Comparison of ENCODE assay signal across 8 cellular contexts in genomic region chr14:77375973-77376372, GRCh38. TPM values are rescaled to one million over a fixed set of nuclear protein-coding genes. Genes with fewer than 3 reads are reported as not detected.
A peak's percentile ranks its signal among the peaks of the same experiment; 100 is the strongest.
DNase-seq lines count a peak whose midpoint lies in the region; ATAC-seq, FAIRE-seq and TF ChIP-seq lines count a peak whose summit lies in the region.

No MANE protein-coding gene starts in this region.

- H3K56ac ChIP-seq in H1 (replicated peaks; ENCODE audit: insufficient read length, low read depth, low read length): no peak overlapping the region

- H3K4me3 ChIP-seq in CD8-positive, alpha-beta T cell (ENCODE audit: low read depth, low read length): peak overlapping the region; percentile 74
- H3K4me3 ChIP-seq in MG63 (peak overlapping the region; percentile 86), H1 (ENCODE audit: extremely low read depth in 1 of 4, insufficient read depth in 2 of 4, low read depth in 3 of 4, low read length in 4 of 4) (peak overlapping the region; percentile 77 to 99 (median 92)), neutrophil (ENCODE audit: low read depth in 1 of 2, low read length in 1 of 2) (peak overlapping the region; percentile 89 to 95)

- no peak overlapping the region for H4K91ac ChIP-seq in H1 (replicated peaks; ENCODE audit: insufficient read length, low read length)

- H3K4me1 Mint-ChIP-seq in CD8-positive, alpha-beta T cell (ENCODE audit: low read depth): peaks cover 42% of the 10 kb centered on the region

- H4K20me1 ChIP-seq in H1 (replicated peaks in 1 of 2; ENCODE audit: control insufficient read depth in 1 of 2, insufficient read depth in 2 of 2, low read length in 2 of 2): no peaks in the 10 kb centered on the region

- H3K27me3 ChIP-seq in CD8-positive, alpha-beta T cell (ENCODE audit: insufficient read depth, low read length): no peaks in the 10 kb centered on the region
- H3K27me3 ChIP-seq in MG63 (no peaks in the 10 kb centered on the region), H1 (replicated peaks in 1 of 4; ENCODE audit: control insufficient read depth in 3 of 4, extremely low read depth in 1 of 4, insufficient read depth in 3 of 4, low read length in 3 of 4) (peaks cover 0 to 4% (median 2%) of the 10 kb centered on the region in 4 experiments; a peak in 1 of 7 replicates), neutrophil (no peaks in the 10 kb centered on the region)

- no peak for ATAC-seq in CD8-positive, alpha-beta T cell
- ATAC-seq in HG02759 (IDR thresholded peaks at IDR 0.05; ENCODE audit: unreplicated experiment): no peak
- no peak for ATAC-seq in GM21515 (IDR thresholded peaks at IDR 0.05; ENCODE audit: unreplicated experiment)

- H2BK20ac ChIP-seq in H1 (ENCODE audit: low read length): no peak overlapping the region

- WGBS in H1 (ENCODE audit: extremely low coverage in 1 of 2, insufficient coverage in 1 of 2, insufficient read length in 1 of 2, insufficient replicate concordance in 2 of 2, low coverage in 1 of 2, low lambda C conversion rate in 2 of 2, missing lambda C conversion rate in 1 of 2), 2 experiments: 83% methylated on average over 7 of the region's 7 CpGs; no CpG with 5 or more reads in 1 of the 2 experiments

- no peaks in the 10 kb centered on the region for H3K9me3 ChIP-seq in CD8-positive, alpha-beta T cell (ENCODE audit: low read length)
- H3K9me3 ChIP-seq in MG63 (no peaks in the 10 kb centered on the region), H1 (ENCODE audit: insufficient read depth in 2 of 2, low read depth in 1 of 2, low read length in 1 of 2) (no peaks in the 10 kb centered on the region), neutrophil (no peaks in the 10 kb centered on the region)

- H3K9ac ChIP-seq in H1 (replicated peaks in 1 of 4; ENCODE audit: extremely low read depth in 1 of 4, low read depth in 3 of 4, low read length in 3 of 4): peak overlapping the region; percentile 20 to 78 (median 70)

- no peaks in the 10 kb centered on the region for H3K36me3 ChIP-seq in CD8-positive, alpha-beta T cell (ENCODE audit: insufficient read depth, low read length)
- no peaks in the 10 kb centered on the region for H3K36me3 ChIP-seq in MG63
- no peaks in the 10 kb centered on the region for H3K36me3 ChIP-seq in H1 (ENCODE audit: control insufficient read depth in 2 of 4, insufficient read depth in 4 of 4, low read length in 3 of 4)
- no peaks in the 10 kb centered on the region for H3K36me3 ChIP-seq in neutrophil

- H3K79me1 ChIP-seq in H1 (ENCODE audit: low read depth, low read length): no peaks in the 10 kb centered on the region; the same call in 1 of the 2 replicates

- H3K23me2 ChIP-seq in H1 (ENCODE audit: low read depth, low read length): peaks cover 4% of the 10 kb centered on the region

- intact Hi-C loops in CD8-positive, alpha-beta T cell (cut with DNase I, micrococcal nuclease): loop anchor here (2.0 to 5.0 kb wide), 4 partner anchors 333 to 1224 kb away; partner anchors contain the start of genes ADCK1 (in 1 of the 2), ALKBH1 (in 1 of the 2), GPATCH2L (in 1 of the 2) and SLIRP (in 1 of the 2)

- H3K9me3 Mint-ChIP-seq in CD8-positive, alpha-beta T cell: no peaks in the 10 kb centered on the region

- TF ChIP-seq CTCF in CD8-positive, alpha-beta T cell (IDR thresholded peaks at IDR 0.05): no peak
- no peak for TF ChIP-seq CTCF in H1 (IDR thresholded peaks at IDR 0.05; ENCODE audit: control extremely low read depth in 1 of 3, insufficient read depth in 1 of 3, low read depth in 1 of 3, low read length in 3 of 3)
- TF ChIP-seq CTCF in neutrophil (IDR thresholded peaks at IDR 0.05): no peak

- peak overlapping the region; percentile 88 to 92 for H3K4me2 ChIP-seq in H1 (ENCODE audit: insufficient read depth in 1 of 2, low read depth in 2 of 2, low read length in 2 of 2)

- no peak overlapping the region for H2AK5ac ChIP-seq in H1 (ENCODE audit: low read depth, low read length)

- no peak overlapping the region for H2BK120ac ChIP-seq in H1 (replicated peaks; ENCODE audit: low read depth, low read length)

- peaks cover 0 to 2% of the 10 kb centered on the region in 2 experiments; a peak in 1 of 4 replicates for H3K79me2 ChIP-seq in H1 (ENCODE audit: control insufficient read depth in 1 of 2, insufficient read depth in 2 of 2, low read length in 2 of 2)

- CTCF ChIA-PET in CD8-positive, alpha-beta T cell (lab: Charles Lee): interaction anchor here (1.6 to 2.1 kb wide), 2 partner anchors 56 to 60 kb away, joined by 9 read pairs; partner anchors contain the start of genes GSTZ1 and POMT2
- CTCF ChIA-PET in H1 (lab: Charles Lee; ENCODE audit: partially characterized antibody): no interaction called here

- no peak overlapping the region for H3K14ac ChIP-seq in H1 (ENCODE audit: insufficient read length)

- H2BK12ac ChIP-seq in H1 (ENCODE audit: low read depth, low read length): no peak overlapping the region

- FAIRE-seq in H1 (lab: Jason Lieb, UNC): no peak

- H3K36me3 Mint-ChIP-seq in CD8-positive, alpha-beta T cell: peaks cover 4% of the 10 kb centered on the region

- no peak for TF ChIP-seq EP300 in H1 (IDR thresholded peaks at IDR 0.05; ENCODE audit: borderline replicate concordance in 1 of 2, low read depth in 2 of 2, low read length in 2 of 2)

- peak overlapping the region; percentile 0; the same call in 1 of the 2 replicates for H2AFZ ChIP-seq in H1 (ENCODE audit: low read length)

- peak overlapping the region; percentile 89 for H3K4me3 Mint-ChIP-seq in CD8-positive, alpha-beta T cell

- TF ChIP-seq RAD21 in H1 (IDR thresholded peaks at IDR 0.05 in 1 of 2, conservative IDR thresholded peaks at IDR 0.05 in 1 of 2; ENCODE audit: low read depth in 2 of 2, low read length in 2 of 2): no peak

- H3K18ac ChIP-seq in H1 (ENCODE audit: extremely low read depth, low read length): no peak overlapping the region

- H3K27ac ChIP-seq in CD8-positive, alpha-beta T cell (ENCODE audit: low read depth, low read length): peak overlapping the region; percentile 62
- H3K27ac ChIP-seq in H1 (ENCODE audit: low read depth, low read length) (no peak overlapping the region), neutrophil (peak overlapping the region; percentile 89)

- no peak for DNase-seq in CD8-positive, alpha-beta T cell
- DNase-seq in MG63 (no peak), H1 (ENCODE audit: low read depth in 1 of 2, low spot score in 2 of 2) (no peak), COLO668 (lab: John Stamatoyannopoulos, UW; ENCODE audit: unreplicated experiment) (no peak), SKM-1 (lab: John Stamatoyannopoulos, UW; ENCODE audit: unreplicated experiment) (no peak)

- H4K5ac ChIP-seq in H1 (ENCODE audit: insufficient read length, low read depth, low read length): no peak overlapping the region

- no peak overlapping the region for H2BK5ac ChIP-seq in H1 (ENCODE audit: low read depth, low read length)

- POLR2A ChIA-PET in CD8-positive, alpha-beta T cell (lab: Charles Lee): interaction anchor here (2.0 kb wide), 1 partner anchor 55 kb away, joined by 21 read pairs; the partner anchor contains the start of genes GSTZ1 and POMT2
- POLR2A ChIA-PET in H1 (lab: Charles Lee; ENCODE audit: partially characterized antibody): interaction anchor here (1.7 kb wide), 1 partner anchor 55 kb away, joined by 9 read pairs; the partner anchor contains the start of genes GSTZ1 and POMT2

- TF ChIP-seq POLR2A in H1 (IDR thresholded peaks at IDR 0.05; ENCODE audit: control extremely low read depth in 1 of 2, low read depth in 2 of 2, low read length in 2 of 2): no peak

- no peaks in the 10 kb centered on the region for H3K27me3 Mint-ChIP-seq in CD8-positive, alpha-beta T cell (ENCODE audit: low read depth)

- H3K27ac Mint-ChIP-seq in CD8-positive, alpha-beta T cell: peak overlapping the region; percentile 87

- no peak overlapping the region for H2BK15ac ChIP-seq in H1 (ENCODE audit: low read length)

- H4K8ac ChIP-seq in H1 (ENCODE audit: extremely low read depth, insufficient read depth, low read length): no peak overlapping the region

- peaks cover 17% of the 10 kb centered on the region for H3K4me1 ChIP-seq in CD8-positive, alpha-beta T cell (ENCODE audit: insufficient read depth, low read length)
- peaks cover 0 to 8% (median 2%) of the 10 kb centered on the region in 4 experiments; a peak in 3 of 7 replicates for H3K4me1 ChIP-seq in H1 (replicated peaks in 1 of 4; ENCODE audit: control insufficient read depth in 3 of 4, insufficient read depth in 4 of 4, low read length in 3 of 4)
- H3K4me1 ChIP-seq in neutrophil (ENCODE audit: control insufficient read depth in 1 of 2, insufficient read depth in 1 of 2, low read depth in 1 of 2, low read length in 1 of 2): peaks cover 36 to 38% of the 10 kb centered on the region in 2 experiments

- H3K4ac ChIP-seq in H1 (replicated peaks; ENCODE audit: insufficient read length, low read depth, low read length): no peak overlapping the region

- no peak overlapping the region for H3K23ac ChIP-seq in H1 (ENCODE audit: insufficient read length)

RNA-seq across cellular contexts. Expression of gene TMED8, which starts 0.9 kb away (rescaled TPM):
- 1 to 10 TPM; 4.3 to 4.6 TPM for total RNA-seq in CD8-positive, alpha-beta T cell
- total RNA-seq in MG63 (2014; rRNA removed; shearing (Covaris generic); ENCODE audit: low replicate concordance): 2.4 and 2.5 TPM in 2 replicates
- 13.1 and 13.4 TPM in 2 replicates for total RNA-seq in H1 (2021; fragmentation: NEBNext Ultra II Directional; extraction: Animal tissue kit (Norgen Biotek cat#: 25700))
- polyA plus RNA-seq in H1 (2011; rRNA removed): 4.8 and 5.5 TPM in 2 replicates
- polyA plus RNA-seq in H1 (2011; cell fraction: cytosol; rRNA removed): 6.5 TPM
- polyA plus RNA-seq in H1 (2011; cell fraction: nucleus; rRNA removed): 3.8 TPM
- polyA plus RNA-seq in H1 (2012, experiment 1 of 2): 4.8 to 9.4 TPM (median 5.9 TPM) in 4 replicates
- polyA plus RNA-seq in H1 (2012, experiment 2 of 2): 0.92 TPM
- 6.9 TPM for polyA plus RNA-seq in H1 (2013, experiment 1 of 2)
- polyA plus RNA-seq in H1 (2013, experiment 2 of 2): 6.9 TPM
- 13.6 and 16.1 TPM in 2 replicates for polyA minus RNA-seq in H1 (2011; rRNA and poly(A)+ RNA removed)
- polyA minus RNA-seq in H1 (2011; cell fraction: cytosol; rRNA and poly(A)+ RNA removed): 6.8 TPM
- 6.8 TPM for polyA minus RNA-seq in H1 (2011; cell fraction: nucleus; rRNA and poly(A)+ RNA removed)

RNA-seq across cellular contexts. Expression of gene SAMD15, which starts 1.2 kb away (rescaled TPM):
- under 1 TPM; 0.50 to 0.52 TPM for total RNA-seq in CD8-positive, alpha-beta T cell
- total RNA-seq in MG63 (2014; rRNA removed; shearing (Covaris generic); ENCODE audit: low replicate concordance): 0.30 TPM in 1 of 2 replicates, not detected in the other
- 0.99 and 1.0 TPM in 2 replicates for total RNA-seq in H1 (2021; fragmentation: NEBNext Ultra II Directional; extraction: Animal tissue kit (Norgen Biotek cat#: 25700))
- polyA plus RNA-seq in H1 (2011; rRNA removed): 0.17 and 0.42 TPM in 2 replicates
- 0.22 TPM for polyA plus RNA-seq in H1 (2011; cell fraction: cytosol; rRNA removed)
- 0.37 TPM for polyA plus RNA-seq in H1 (2011; cell fraction: nucleus; rRNA removed)
- 0.52 to 0.99 TPM (median 0.57 TPM) in 4 replicates for polyA plus RNA-seq in H1 (2012, experiment 1 of 2)
- polyA plus RNA-seq in H1 (2012, experiment 2 of 2): 0.05 TPM
- 0.61 TPM for polyA plus RNA-seq in H1 (2013, experiment 1 of 2)
- polyA plus RNA-seq in H1 (2013, experiment 2 of 2): 0.92 TPM
- 0.16 and 0.63 TPM in 2 replicates for polyA minus RNA-seq in H1 (2011; rRNA and poly(A)+ RNA removed)
- polyA minus RNA-seq in H1 (2011; cell fraction: cytosol; rRNA and poly(A)+ RNA removed): 2.5 TPM
- polyA minus RNA-seq in H1 (2011; cell fraction: nucleus; rRNA and poly(A)+ RNA removed): 1.00 TPM

RNA-seq across cellular contexts. Expression of gene NOXRED1, which starts 47.4 kb away (rescaled TPM):
- under 1 TPM in 1 of 2 experiments, not detected in 1; 0.22 TPM for total RNA-seq in CD8-positive, alpha-beta T cell
- total RNA-seq in MG63 (2014; rRNA removed; shearing (Covaris generic); ENCODE audit: low replicate concordance): not detected in 2 replicates
- 0.48 TPM in 1 of 2 replicates, not detected in the other for total RNA-seq in H1 (2021; fragmentation: NEBNext Ultra II Directional; extraction: Animal tissue kit (Norgen Biotek cat#: 25700))
- polyA plus RNA-seq in H1 (2011; rRNA removed): 0.14 and 0.23 TPM in 2 replicates
- 0.08 TPM for polyA plus RNA-seq in H1 (2011; cell fraction: cytosol; rRNA removed)
- polyA plus RNA-seq in H1 (2011; cell fraction: nucleus; rRNA removed): 0.30 TPM
- 0.08 to 0.24 TPM (median 0.17 TPM) in 3 of 4 replicates, not detected in the other for polyA plus RNA-seq in H1 (2012, experiment 1 of 2)
- polyA plus RNA-seq in H1 (2012, experiment 2 of 2): not detected
- 0.04 TPM for polyA plus RNA-seq in H1 (2013, experiment 1 of 2)
- polyA plus RNA-seq in H1 (2013, experiment 2 of 2): 0.06 TPM
- 0.12 and 0.22 TPM in 2 replicates for polyA minus RNA-seq in H1 (2011; rRNA and poly(A)+ RNA removed)
- polyA minus RNA-seq in H1 (2011; cell fraction: cytosol; rRNA and poly(A)+ RNA removed): not detected
- 0.80 TPM for polyA minus RNA-seq in H1 (2011; cell fraction: nucleus; rRNA and poly(A)+ RNA removed)

RNA-seq across cellular contexts. Expression of gene GSTZ1, which starts 55.1 kb away (rescaled TPM):
- 1 to 10 TPM; 4.2 to 5.9 TPM for total RNA-seq in CD8-positive, alpha-beta T cell
- 27.4 and 33.2 TPM in 2 replicates for total RNA-seq in MG63 (2014; rRNA removed; shearing (Covaris generic); ENCODE audit: low replicate concordance)
- total RNA-seq in H1 (2021; fragmentation: NEBNext Ultra II Directional; extraction: Animal tissue kit (Norgen Biotek cat#: 25700)): 26.6 and 29.1 TPM in 2 replicates
- 33.6 and 40.3 TPM in 2 replicates for polyA plus RNA-seq in H1 (2011; rRNA removed)
- polyA plus RNA-seq in H1 (2011; cell fraction: cytosol; rRNA removed): 40.3 TPM
- 56.3 TPM for polyA plus RNA-seq in H1 (2011; cell fraction: nucleus; rRNA removed)
- 36.0 to 56.0 TPM (median 46.3 TPM) in 4 replicates for polyA plus RNA-seq in H1 (2012, experiment 1 of 2)
- polyA plus RNA-seq in H1 (2012, experiment 2 of 2): 46.3 TPM
- polyA plus RNA-seq in H1 (2013, experiment 1 of 2): 17.1 TPM
- polyA plus RNA-seq in H1 (2013, experiment 2 of 2): 15.3 TPM
- polyA minus RNA-seq in H1 (2011; rRNA and poly(A)+ RNA removed): 17.6 and 27.0 TPM in 2 replicates
- 17.5 TPM for polyA minus RNA-seq in H1 (2011; cell fraction: cytosol; rRNA and poly(A)+ RNA removed)
- 41.8 TPM for polyA minus RNA-seq in H1 (2011; cell fraction: nucleus; rRNA and poly(A)+ RNA removed)

RNA-seq across cellular contexts. Expression of gene POMT2, which starts 55.3 kb away (rescaled TPM):
- total RNA-seq in CD8-positive, alpha-beta T cell: 1 to 10 TPM; 8.4 to 9.6 TPM
- total RNA-seq in MG63 (2014; rRNA removed; shearing (Covaris generic); ENCODE audit: low replicate concordance): 11.5 and 43.4 TPM in 2 replicates
- total RNA-seq in H1 (2021; fragmentation: NEBNext Ultra II Directional; extraction: Animal tissue kit (Norgen Biotek cat#: 25700)): 41.2 and 44.9 TPM in 2 replicates
- polyA plus RNA-seq in H1 (2011; rRNA removed): 20.8 and 34.1 TPM in 2 replicates
- polyA plus RNA-seq in H1 (2011; cell fraction: cytosol; rRNA removed): 18.8 TPM
- polyA plus RNA-seq in H1 (2011; cell fraction: nucleus; rRNA removed): 122 TPM
- 22.6 to 28.7 TPM (median 25.8 TPM) in 4 replicates for polyA plus RNA-seq in H1 (2012, experiment 1 of 2)
- polyA plus RNA-seq in H1 (2012, experiment 2 of 2): 17.5 TPM
- 21.7 TPM for polyA plus RNA-seq in H1 (2013, experiment 1 of 2)
- 22.8 TPM for polyA plus RNA-seq in H1 (2013, experiment 2 of 2)
- 51.5 and 59.7 TPM in 2 replicates for polyA minus RNA-seq in H1 (2011; rRNA and poly(A)+ RNA removed)
- polyA minus RNA-seq in H1 (2011; cell fraction: cytosol; rRNA and poly(A)+ RNA removed): 17.5 TPM
- 54.3 TPM for polyA minus RNA-seq in H1 (2011; cell fraction: nucleus; rRNA and poly(A)+ RNA removed)
